In genomic region chr22:35257002-35257320, GRCh38 we compare ENCODE assay signal across 8 cellular contexts. TPM values are rescaled to one million over a fixed set of nuclear protein-coding genes. Genes with fewer than 3 reads are reported as not detected.
A peak's percentile ranks its signal among the peaks of the same experiment; 100 is the strongest.
DNase-seq lines count a peak whose midpoint lies in the region; ATAC-seq and TF ChIP-seq lines count a peak whose summit lies in the region.

No MANE protein-coding gene starts in this region.

- DNase-seq in AG10803 (ENCODE audit: low read depth) (no peak), Peyer's patch (no peak), fibroblast of pulmonary artery (ENCODE audit: low read depth) (no peak), pons (ENCODE audit: low spot score) (no peak), HK-2 (ENCODE audit: unreplicated experiment) (no peak), NCI-H345 treated with DMSO at 0.1 percent for 48 hours (lab: John Stamatoyannopoulos, UW; ENCODE audit: unreplicated experiment) (no peak)

- H3K4me3 ChIP-seq in AG10803 (ENCODE audit: low read length) (peak overlapping the region; percentile 82), Peyer's patch (peak overlapping the region; percentile 65 to 90 (median 78)), fibroblast of pulmonary artery (replicated peaks; ENCODE audit: low read depth, low read length) (peak overlapping the region; percentile 87), skeletal muscle satellite cell (ENCODE audit: low read length) (peak overlapping the region; percentile 94)

- peak overlapping the region; percentile 89 to 94 (median 93) for H3K27ac ChIP-seq in Peyer's patch

- peak overlapping the region; percentile 97 for H3K9ac ChIP-seq in skeletal muscle satellite cell (ENCODE audit: low read depth, low read length)

- peak overlapping the region; percentile 89 for H3K4me2 ChIP-seq in skeletal muscle satellite cell (ENCODE audit: low read length)

- TF ChIP-seq POLR2A in Peyer's patch (IDR thresholded peaks at IDR 0.05): no peak

- H3K4me1 ChIP-seq in Peyer's patch: peaks cover 0 to 16% (median 3%) of the 10 kb centered on the region in 4 donors
- peaks cover 10% of the 10 kb centered on the region for H3K4me1 ChIP-seq in skeletal muscle satellite cell (ENCODE audit: control insufficient read depth, insufficient read depth, low read length)

- TF ChIP-seq CTCF in AG10803 (conservative IDR thresholded peaks at IDR 0.05; ENCODE audit: low read length): no peak
- no peak for TF ChIP-seq CTCF in Peyer's patch (IDR thresholded peaks at IDR 0.05)
- TF ChIP-seq CTCF in fibroblast of pulmonary artery (IDR thresholded peaks at IDR 0.05; ENCODE audit: low read length, missing control alignments): no peak

- H3K9me3 ChIP-seq in Peyer's patch (no peaks in the 10 kb centered on the region), skeletal muscle satellite cell (replicated peaks; ENCODE audit: low read length) (no peaks in the 10 kb centered on the region)

- peak; percentile 6 for ATAC-seq in GM21576 (IDR thresholded peaks at IDR 0.05; ENCODE audit: unreplicated experiment)

- no peaks in the 10 kb centered on the region for H3K36me3 ChIP-seq in Peyer's patch
- H3K36me3 ChIP-seq in skeletal muscle satellite cell (ENCODE audit: insufficient read depth, low read length): peaks cover under 1% of the 10 kb centered on the region

- H3K27me3 ChIP-seq in Peyer's patch: no peaks in the 10 kb centered on the region
- no peaks in the 10 kb centered on the region for H3K27me3 ChIP-seq in skeletal muscle satellite cell (ENCODE audit: control insufficient read depth, insufficient read depth, low read length)

RNA-seq across cellular contexts. Expression of gene HMGXB4, which starts 0.3 kb away (rescaled TPM):
- 10 to 100 TPM; 25.0 to 45.9 (median 29.2) TPM for total RNA-seq in Peyer's patch
- 11.6 and 16.2 TPM in 2 replicates for total RNA-seq in skeletal muscle satellite cell (2012; rRNA removed)

RNA-seq across cellular contexts. Expression of gene TOM1, which starts 42.7 kb away (rescaled TPM):
- 100 to 1,000 TPM in 3 of 4 donors, 10 to 100 TPM in 1; 96.6 to 175 (median 129) TPM for total RNA-seq in Peyer's patch
- 33.0 and 38.0 TPM in 2 replicates for total RNA-seq in skeletal muscle satellite cell (2012; rRNA removed)
